In genomic region chr12:67274186-67274585, GRCh38 we compare ENCODE assay signal across 13 cellular contexts. TPM values are rescaled to one million over a fixed set of nuclear protein-coding genes. Genes with fewer than 3 reads are reported as not detected.
DNase-seq lines count a peak whose midpoint lies in the region; ATAC-seq and TF ChIP-seq lines count a peak whose summit lies in the region.
"Had no signal": no experiment of that assay in that cellular context is flagged by ENCODE, and none has a peak within 500 bp of the region (broad histone marks: within the 10 kb centered on the region; RNA-seq: fewer than 3 reads in every experiment).

No MANE protein-coding gene starts in this region.

- no peak overlapping the region for H3K4me3 ChIP-seq in naive thymus-derived CD4-positive, alpha-beta T cell (ENCODE audit: low read length)
- H3K4me3 ChIP-seq: SJSA1, skin epidermis had no signal

- H3K4me3 Mint-ChIP-seq in activated T-helper 17 cell treated with anti-CD3 and anti-CD28 coated beads, Interleukin-2, amount 50 U/mL, for 72 hours: peak overlapping the region; percentile 37
- H3K4me3 Mint-ChIP-seq in naive thymus-derived CD4-positive, alpha-beta T cell: peak overlapping the region; percentile 14 to 80 (median 56)

- peaks cover 33% of the 10 kb centered on the region for H3K4me1 Mint-ChIP-seq in activated T-helper 17 cell treated with anti-CD3 and anti-CD28 coated beads, Interleukin-2, amount 50 U/mL, for 72 hours
- peaks cover 66 to 93% (median 89%) of the 10 kb centered on the region in 7 donors for H3K4me1 Mint-ChIP-seq in naive thymus-derived CD4-positive, alpha-beta T cell

- H3K27ac Mint-ChIP-seq in activated T-helper 17 cell treated with anti-CD3 and anti-CD28 coated beads, Interleukin-2, amount 50 U/mL, for 72 hours: no peak overlapping the region
- H3K27ac Mint-ChIP-seq in naive thymus-derived CD4-positive, alpha-beta T cell: peak overlapping the region; percentile 7 to 86 (median 61)

- DNase-seq in GM10248 (ENCODE audit: extremely low spot score) (peak; percentile 29), SW480 (ENCODE audit: low spot score) (no peak), DMS114 treated with DMSO at 0.1 percent for 48 hours (lab: John Stamatoyannopoulos, UW; ENCODE audit: unreplicated experiment) (no peak)
- no peak for DNase-seq in naive thymus-derived CD4-positive, alpha-beta T cell
- DNase-seq: activated CD4-positive, alpha-beta T cell treated with anti-CD3 and anti-CD28 coated beads for 4 hours; anterior cingulate cortex; Caco-2; NCI-H526 treated with DMSO at 0.1 percent for 48 hours had no signal

- H3K36me3 ChIP-seq in naive thymus-derived CD4-positive, alpha-beta T cell (ENCODE audit: control insufficient read depth in 2 of 3, insufficient read depth in 3 of 3, low read length in 3 of 3): peaks cover 0 to 5% (median 0%) of the 10 kb centered on the region in 3 experiments

- intact Hi-C loops in naive thymus-derived CD4-positive, alpha-beta T cell (cut with micrococcal nuclease): loop anchor here (5.0 to 10.0 kb wide), 3 partner anchors 38 to 668 kb away; no protein-coding TSS in a partner anchor

- H3K27me3 ChIP-seq in naive thymus-derived CD4-positive, alpha-beta T cell (ENCODE audit: control insufficient read depth in 2 of 2, insufficient read depth in 2 of 2, low read length in 2 of 2): no peaks in the 10 kb centered on the region
- H3K27me3 ChIP-seq: SJSA1 had no signal

- H3K9me3 Mint-ChIP-seq in activated T-helper 17 cell treated with anti-CD3 and anti-CD28 coated beads, Interleukin-2, amount 50 U/mL, for 72 hours: no peaks in the 10 kb centered on the region
- no peaks in the 10 kb centered on the region for H3K9me3 Mint-ChIP-seq in naive thymus-derived CD4-positive, alpha-beta T cell

- ATAC-seq in GM21717 (IDR thresholded peaks at IDR 0.05; ENCODE audit: unreplicated experiment) (peak; percentile 34), GM18873 (IDR thresholded peaks at IDR 0.05; ENCODE audit: low FRiP score, unreplicated experiment) (no peak)
- ATAC-seq in activated T-helper 17 cell treated with anti-CD3 and anti-CD28 coated beads, Interleukin-2, amount 50 U/mL, for 72 hours (replicated peaks): no peak
- no peak for ATAC-seq in naive thymus-derived CD4-positive, alpha-beta T cell

- H3K36me3 Mint-ChIP-seq in activated T-helper 17 cell treated with anti-CD3 and anti-CD28 coated beads, Interleukin-2, amount 50 U/mL, for 72 hours (ENCODE audit: low read depth): peaks cover 87% of the 10 kb centered on the region
- H3K36me3 Mint-ChIP-seq in naive thymus-derived CD4-positive, alpha-beta T cell: peaks cover 5 to 29% (median 10%) of the 10 kb centered on the region in 5 donors

- H3K9me3 ChIP-seq in naive thymus-derived CD4-positive, alpha-beta T cell (ENCODE audit: control insufficient read depth in 2 of 3, low read length in 3 of 3): no peaks in the 10 kb centered on the region
- H3K9me3 ChIP-seq: Caco-2, SJSA1 had no signal

- H3K4me1 ChIP-seq in naive thymus-derived CD4-positive, alpha-beta T cell (ENCODE audit: control insufficient read depth in 2 of 2, insufficient read depth in 2 of 2, low read length in 2 of 2): peaks cover 31 to 42% of the 10 kb centered on the region in 2 donors

- POLR2A ChIA-PET in GM10248 (lab: Yijun Ruan, JAX): no interaction called here
- POLR2A ChIA-PET in naive thymus-derived CD4-positive, alpha-beta T cell (lab: Charles Lee): no interaction called here

- no peak for TF ChIP-seq CTCF in GM10248 (IDR thresholded peaks at IDR 0.05; ENCODE audit: control extremely low read depth, extremely low read depth, low read depth, missing control alignments)

- CTCF ChIA-PET in GM10248 (lab: Yijun Ruan, JAX): interaction anchor here (1.0 kb wide), 1 partner anchor 31 kb away, joined by 3 read pairs; no protein-coding TSS in a partner anchor
- CTCF ChIA-PET in naive thymus-derived CD4-positive, alpha-beta T cell (lab: Charles Lee): no interaction called here

- H3K27me3 Mint-ChIP-seq in activated T-helper 17 cell treated with anti-CD3 and anti-CD28 coated beads, Interleukin-2, amount 50 U/mL, for 72 hours: no peaks in the 10 kb centered on the region
- H3K27me3 Mint-ChIP-seq in naive thymus-derived CD4-positive, alpha-beta T cell: no peaks in the 10 kb centered on the region

- H3K27ac ChIP-seq in naive thymus-derived CD4-positive, alpha-beta T cell (ENCODE audit: low read depth, low read length): no peak overlapping the region
- H3K27ac ChIP-seq: SJSA1 had no signal

RNA-seq across cellular contexts. Expression of gene CAND1, which starts 5.0 kb away (rescaled TPM):
- total RNA-seq in activated T-helper 17 cell treated with anti-CD3 and anti-CD28 coated beads, Interleukin-2, amount 50 U/mL, for 72 hours: 100 to 1,000 TPM; 171 to 197 TPM
- 100 to 1,000 TPM in 3 of 5 experiments, 10 to 100 TPM in 2; 83.2 to 160 (median 111) TPM for total RNA-seq in naive thymus-derived CD4-positive, alpha-beta T cell
- 10 to 100 TPM; 54.8 to 63.8 TPM for polyA plus RNA-seq in naive thymus-derived CD4-positive, alpha-beta T cell
